In genomic region chr2:31526946-31527345, GRCh38 we compare ENCODE assay signal across 19 cellular contexts. TPM values are rescaled to one million over a fixed set of nuclear protein-coding genes. Genes with fewer than 3 reads are reported as not detected.
"Had no signal": no experiment of that assay in that cellular context is flagged by ENCODE, and none has a peak within 500 bp of the region (broad histone marks: within the 10 kb centered on the region; RNA-seq: fewer than 3 reads in every experiment).

No MANE protein-coding gene starts in this region.

- ATAC-seq: activated CD4-positive, alpha-beta T cell treated with anti-CD3 and anti-CD28 coated beads for 36 hours; activated CD8-positive, alpha-beta T cell treated with anti-CD3 and anti-CD28 coated beads for 36 hours; activated T-cell treated with anti-CD3 and anti-CD28 coated beads, Interleukin-2, amount 50 U/mL, for 4 hours; lower lobe of right lung; stimulated activated naive CD8-positive, alpha-beta T cell treated with anti-CD3 and anti-CD28 coated beads, Interleukin-15, amount 100 ng/mL, for 72 hours; WTC11 had no signal

- H3K36me3 ChIP-seq: brain microvascular endothelial cell, lower lobe of right lung had no signal

- DNase-seq: activated CD4-positive, alpha-beta T cell treated with anti-CD3 and anti-CD28 coated beads for 36 hours; activated CD8-positive, alpha-beta memory T cell treated with anti-CD3 and anti-CD28 coated beads, Interleukin-2, amount 50 U/mL, for 4 hours; activated CD8-positive, alpha-beta T cell treated with anti-CD3 and anti-CD28 coated beads for 36 hours; activated naive CD4-positive, alpha-beta T cell treated with anti-CD3 and anti-CD28 coated beads for 36 hours; activated T-cell treated with anti-CD3 and anti-CD28 coated beads, Interleukin-2, amount 50 U/mL, for 4 hours; aorta; brain microvascular endothelial cell; hippocampal formation; lower lobe of right lung; occipital lobe; stimulated activated CD4-positive, alpha-beta T cell treated with anti-CD3 and anti-CD28 coated beads, Interleukin-15, amount 100 ng/mL, for 24 hours; stimulated activated CD4-positive, alpha-beta T cell treated with anti-CD3 and anti-CD28 coated beads, Interleukin-2, amount 100 ng/mL, for 48 hours; stimulated activated naive CD8-positive, alpha-beta T cell treated with anti-CD3 and anti-CD28 coated beads, Interleukin-15, amount 100 ng/mL, for 72 hours had no signal

- H3K4me1 ChIP-seq: lower lobe of right lung had no signal

- H3K9me3 ChIP-seq: lower lobe of right lung had no signal

- H3K27me3 ChIP-seq: brain microvascular endothelial cell had no signal

- H3K4me3 ChIP-seq: coronary artery, lower lobe of right lung, SK-N-MC, skin epidermis had no signal

- H3K27ac ChIP-seq: brain microvascular endothelial cell, coronary artery, lower lobe of right lung, SK-N-MC had no signal

RNA-seq across cellular contexts. Expression of gene SRD5A2, which starts 53.8 kb away (rescaled TPM):
- total RNA-seq: activated CD4-positive, alpha-beta T cell treated with anti-CD3 and anti-CD28 coated beads for 36 hours; activated CD8-positive, alpha-beta T cell treated with anti-CD3 and anti-CD28 coated beads for 36 hours; activated naive CD4-positive, alpha-beta T cell treated with anti-CD3 and anti-CD28 coated beads for 36 hours; activated T-cell treated with anti-CD3 and anti-CD28 coated beads, Interleukin-2, amount 50 U/mL, for 4 hours; aorta; epithelial cell of proximal tubule; occipital lobe; posterior vena cava had no signal
- polyA plus RNA-seq: aorta had no signal
